16 cellular contexts compared by ENCODE assay signal in genomic region chr16:30474062-30474452, GRCh38. TPM values are rescaled to one million over a fixed set of nuclear protein-coding genes. Genes with fewer than 3 reads are reported as not detected.
DNase-seq lines count a peak whose midpoint lies in the region; ATAC-seq and TF ChIP-seq lines count a peak whose summit lies in the region.
"Had no signal": no experiment of that assay in that cellular context is flagged by ENCODE, and none has a peak within 500 bp of the region (broad histone marks: within the 10 kb centered on the region; RNA-seq: fewer than 3 reads in every experiment).

No MANE protein-coding gene starts in this region.

- peak overlapping the region; percentile 69 for H3K4me2 ChIP-seq in BLaER1
- H3K4me2 ChIP-seq: PC-9 had no signal

- peak overlapping the region; percentile 99 for H3K27ac Mint-ChIP-seq in activated T-helper 17 cell treated with anti-CD3 and anti-CD28 coated beads, Interleukin-2, amount 50 U/mL, for 72 hours

- no peaks in the 10 kb centered on the region for H3K27me3 Mint-ChIP-seq in activated T-helper 17 cell treated with anti-CD3 and anti-CD28 coated beads, Interleukin-2, amount 50 U/mL, for 72 hours

- H3K36me3 ChIP-seq in BLaER1 (no peaks in the 10 kb centered on the region), muscle layer of duodenum (ENCODE audit: control insufficient read depth in 1 of 2, insufficient read depth in 2 of 2, low read length in 2 of 2) (no peaks in the 10 kb centered on the region), WERI-Rb-1 (no peaks in the 10 kb centered on the region)
- H3K36me3 ChIP-seq: cardiac muscle cell had no signal

- no peak overlapping the region for H3K4me3 ChIP-seq in BLaER1
- H3K4me3 ChIP-seq in GM12864 (ENCODE audit: low read depth, low read length): peak overlapping the region; percentile 65
- peak overlapping the region; percentile 2 to 11 for H3K4me3 ChIP-seq in muscle layer of duodenum (ENCODE audit: low read depth in 1 of 2, low read length in 2 of 2)
- H3K4me3 ChIP-seq in WERI-Rb-1 (ENCODE audit: low read depth, low read length): no peak overlapping the region
- H3K4me3 ChIP-seq: cardiac muscle cell, PC-9 had no signal

- H3K4me3 Mint-ChIP-seq in activated T-helper 17 cell treated with anti-CD3 and anti-CD28 coated beads, Interleukin-2, amount 50 U/mL, for 72 hours: peak overlapping the region; percentile 94

- H3K27me3 ChIP-seq in BLaER1 (peaks cover 59% of the 10 kb centered on the region), muscle layer of duodenum (ENCODE audit: low read depth, low read length) (no peaks in the 10 kb centered on the region), WERI-Rb-1 (ENCODE audit: insufficient read depth, low read depth, severe bottlenecking) (no peaks in the 10 kb centered on the region)
- H3K27me3 ChIP-seq: cardiac muscle cell had no signal

- H3K9me3 ChIP-seq in BLaER1 (no peaks in the 10 kb centered on the region), muscle layer of duodenum (ENCODE audit: control insufficient read depth in 1 of 2, low read length in 2 of 2) (no peaks in the 10 kb centered on the region), WERI-Rb-1 (ENCODE audit: severe bottlenecking) (no peaks in the 10 kb centered on the region)

- H3K4me1 Mint-ChIP-seq in activated T-helper 17 cell treated with anti-CD3 and anti-CD28 coated beads, Interleukin-2, amount 50 U/mL, for 72 hours: peaks cover 40% of the 10 kb centered on the region

- TF ChIP-seq CTCF in GM12864 (IDR thresholded peaks at IDR 0.05; ENCODE audit: low read depth, low read length, missing control alignments): no peak
- TF ChIP-seq CTCF in WERI-Rb-1 (IDR thresholded peaks at IDR 0.05; ENCODE audit: low read depth, low read length): no peak

- no peak for ATAC-seq in activated T-helper 17 cell treated with anti-CD3 and anti-CD28 coated beads, Interleukin-2, amount 50 U/mL, for 72 hours (replicated peaks)

- peaks cover 37% of the 10 kb centered on the region for H3K4me1 ChIP-seq in BLaER1
- H3K4me1 ChIP-seq in muscle layer of duodenum (ENCODE audit: control insufficient read depth in 1 of 2, insufficient read depth in 2 of 2, low read length in 2 of 2): no peaks in the 10 kb centered on the region

- peaks cover 77% of the 10 kb centered on the region for H3K36me3 Mint-ChIP-seq in activated T-helper 17 cell treated with anti-CD3 and anti-CD28 coated beads, Interleukin-2, amount 50 U/mL, for 72 hours (ENCODE audit: low read depth)

- H3K9me3 Mint-ChIP-seq in activated T-helper 17 cell treated with anti-CD3 and anti-CD28 coated beads, Interleukin-2, amount 50 U/mL, for 72 hours: no peaks in the 10 kb centered on the region

- H3K27ac ChIP-seq in BLaER1 (no peak overlapping the region), muscle layer of duodenum (ENCODE audit: low read length) (no peak overlapping the region), WERI-Rb-1 (no peak overlapping the region)
- H3K27ac ChIP-seq: C4-2B, cardiac muscle cell, PC-9 had no signal

- H4K20me1 ChIP-seq in BLaER1: peaks cover 25% of the 10 kb centered on the region

- no peak for DNase-seq in GM12864 (ENCODE audit: low read depth)
- no peak for DNase-seq in WERI-Rb-1
- DNase-seq in NCI-H2196 (lab: John Stamatoyannopoulos, UW; ENCODE audit: unreplicated experiment): no peak
- DNase-seq in AG08395 (ENCODE audit: low spot score): no peak
- no peak for DNase-seq in inferior parietal cortex (ENCODE audit: extremely low spot score)
- DNase-seq: erythroblast; hypothalamus; mammary epithelial cell; NCI-H2227 treated with DMSO at 0.1 percent for 48 hours; PC-9; stimulated activated naive CD4-positive, alpha-beta T cell had no signal

- no peak overlapping the region for H3K9ac ChIP-seq in BLaER1

RNA-seq across cellular contexts. Expression of gene ITGAL, which starts 1.5 kb away (rescaled TPM):
- 100 to 1,000 TPM; 319 to 344 TPM for total RNA-seq in activated T-helper 17 cell treated with anti-CD3 and anti-CD28 coated beads, Interleukin-2, amount 50 U/mL, for 72 hours
- total RNA-seq: cardiac muscle cell, mammary epithelial cell had no signal

RNA-seq across cellular contexts. Expression of gene SEPHS2, which starts 28.4 kb away (rescaled TPM):
- 10 to 100 TPM; 48.9 to 79.1 TPM for total RNA-seq in activated T-helper 17 cell treated with anti-CD3 and anti-CD28 coated beads, Interleukin-2, amount 50 U/mL, for 72 hours

RNA-seq across cellular contexts. Expression of gene DCTPP1, which starts 44.2 kb away (rescaled TPM):
- total RNA-seq in activated T-helper 17 cell treated with anti-CD3 and anti-CD28 coated beads, Interleukin-2, amount 50 U/mL, for 72 hours: 100 to 1,000 TPM in 1 of 2 donors, 10 to 100 TPM in 1; 60.9 to 173 TPM

RNA-seq across cellular contexts. Expression of gene ZNF768, which starts 52.3 kb away (rescaled TPM):
- 1 to 10 TPM; 3.7 to 5.3 TPM for total RNA-seq in activated T-helper 17 cell treated with anti-CD3 and anti-CD28 coated beads, Interleukin-2, amount 50 U/mL, for 72 hours

Comparison
In these comparisons a context has a peak if more than half of its experiments do, and no peak if none do; other contexts are left out.
1. H3K4me3 ChIP-seq: peak in GM12864 (single experiment) and muscle layer of duodenum (2 of 2); none in BLaER1 (single experiment) and WERI-Rb-1 (single experiment).